12 cellular contexts compared by ENCODE assay signal in genomic region chr15:85759391-85759790, GRCh38.
"Had no signal": no experiment of that assay in that cellular context is flagged by ENCODE, and none has a peak within 500 bp of the region (broad histone marks: within the 10 kb centered on the region; RNA-seq: fewer than 3 reads in every experiment).

No MANE protein-coding gene starts in this region.

- H3K9me3 ChIP-seq: neutrophil, vagina had no signal

- H3K27me3 ChIP-seq: neutrophil, vagina had no signal

- H3K4me3 ChIP-seq: vagina had no signal

- ATAC-seq: activated CD8-positive, alpha-beta T cell treated with anti-CD3 and anti-CD28 coated beads, Interleukin-2, amount 10 ng/mL, durations not matched to agents 7 days and 5 days; naive thymus-derived CD4-positive, alpha-beta T cell had no signal

- H3K27ac ChIP-seq: neutrophil, vagina had no signal

- DNase-seq: activated CD4-positive, alpha-beta T cell treated with anti-CD3 and anti-CD28 coated beads, Interleukin-2, amount 10 ng/mL, durations not matched to agents 24 days and 14 days; activated CD8-positive, alpha-beta memory T cell treated with anti-CD3 and anti-CD28 coated beads, Interleukin-2, amount 50 U/mL, for 4 hours; activated CD8-positive, alpha-beta T cell treated with anti-CD3 and anti-CD28 coated beads, Interleukin-2, amount 10 ng/mL, durations not matched to agents 7 days and 5 days; activated naive CD8-positive, alpha-beta T cell treated with anti-CD3 and anti-CD28 coated beads for 36 hours; cortex of kidney; effector CD4-positive, alpha-beta T cell; foreskin fibroblast; kidney glomerular epithelial cell; mammary epithelial cell; naive thymus-derived CD4-positive, alpha-beta T cell had no signal

- H3K36me3 ChIP-seq: neutrophil had no signal
